In genomic region chr10:61896854-61897661, GRCh38 we compare ENCODE assay signal across 8 cellular contexts. TPM values are rescaled to one million over a fixed set of nuclear protein-coding genes. Genes with fewer than 3 reads are reported as not detected.
A peak's percentile ranks its signal among the peaks of the same experiment; 100 is the strongest.
DNase-seq lines count a peak whose midpoint lies in the region; ATAC-seq and TF ChIP-seq lines count a peak whose summit lies in the region.

No MANE protein-coding gene starts in this region.

- no peaks in the 10 kb centered on the region for H3K79me2 ChIP-seq in DND-41 (ENCODE audit: insufficient read depth, low read length)

- in situ Hi-C loops in astrocyte of the cerebellum (cut with HindIII; ENCODE audit: low sequenced_read_pairs): no loop called here

- DNase-seq in DND-41 (peak; percentile 51), GM20000 (ENCODE audit: low spot score) (peak; percentile 84), SK-N-DZ (ENCODE audit: low spot score) (peak; percentile 85), astrocyte of the cerebellum (ENCODE audit: low read depth) (no peak), iPS DF 19.7 (ENCODE audit: low read depth, low spot score) (peak; percentile 59), retina (peak; percentile 85), NCI-H2196 (lab: John Stamatoyannopoulos, UW; ENCODE audit: unreplicated experiment) (no peak)

- no peak overlapping the region; the same call in none of the 2 replicates for H2AFZ ChIP-seq in DND-41 (ENCODE audit: low read depth, low read length)

- no peak overlapping the region for H3K4me2 ChIP-seq in DND-41 (ENCODE audit: insufficient read depth, low read length)

- peak; percentile 74 for TF ChIP-seq CTCF in DND-41 (IDR thresholded peaks at IDR 0.05; ENCODE audit: borderline replicate concordance, extremely low read depth, low read length, poor library complexity, severe bottlenecking)
- TF ChIP-seq CTCF in GM20000 (IDR thresholded peaks at IDR 0.05; ENCODE audit: extremely low read depth, missing control alignments): peak; percentile 62
- peak; percentile 69 for TF ChIP-seq CTCF in astrocyte of the cerebellum (IDR thresholded peaks at IDR 0.05; ENCODE audit: low read depth, low read length, missing control alignments)

- no peaks in the 10 kb centered on the region for H3K9me3 ChIP-seq in DND-41 (ENCODE audit: insufficient read depth, low read length, severe bottlenecking)

- H3K9ac ChIP-seq in DND-41 (ENCODE audit: low read depth, low read length): no peak overlapping the region

- no peak overlapping the region for H3K27ac ChIP-seq in DND-41 (ENCODE audit: low read length)

- H4K20me1 ChIP-seq in DND-41 (ENCODE audit: insufficient read depth, low read length): no peaks in the 10 kb centered on the region

- peak; percentile 73 for ATAC-seq in DND-41 (ENCODE audit: insufficient read depth, low read depth)
- peak; percentile 57 for ATAC-seq in HG03571 (IDR thresholded peaks at IDR 0.05; ENCODE audit: unreplicated experiment)

- H3K27me3 ChIP-seq in DND-41 (ENCODE audit: insufficient read depth, low read length, poor library complexity): peaks cover 20% of the 10 kb centered on the region

- H3K4me3 ChIP-seq in DND-41 (ENCODE audit: low read depth in 1 of 2, low read length in 2 of 2) (no peak overlapping the region), astrocyte of the cerebellum (ENCODE audit: low read depth, low read length) (peak overlapping the region; percentile 32)

- H3K4me1 ChIP-seq in DND-41 (ENCODE audit: insufficient read depth, low read length): peaks cover 30% of the 10 kb centered on the region

- H3K36me3 ChIP-seq in DND-41 (ENCODE audit: insufficient read depth, low read length): no peaks in the 10 kb centered on the region

RNA-seq across cellular contexts. Expression of gene ARID5B, which starts 4.4 kb away (rescaled TPM):
- 0.42 and 0.48 TPM in 2 replicates for polyA plus RNA-seq in SK-N-DZ (2014; cell fraction: cytosol; rRNA removed)
- 0.17 and 0.44 TPM in 2 replicates for polyA plus RNA-seq in SK-N-DZ (2014; cell fraction: nucleus; rRNA removed)

Comparison
In these comparisons a context has a peak if more than half of its experiments do, and no peak if none do; other contexts are left out.
1. DNase-seq: peak in DND-41 (single experiment), GM20000 (single experiment), SK-N-DZ (single experiment), iPS DF 19.7 (single experiment) and retina (single experiment); none in astrocyte of the cerebellum (single experiment) and NCI-H2196 (single experiment).
2. Peak in every context shown above with its lines, with median percentiles within 50 percentile points of each other: CTCF ChIP-seq.